ENCODE assay signal across 25 cellular contexts in the genomic region with DNA sequence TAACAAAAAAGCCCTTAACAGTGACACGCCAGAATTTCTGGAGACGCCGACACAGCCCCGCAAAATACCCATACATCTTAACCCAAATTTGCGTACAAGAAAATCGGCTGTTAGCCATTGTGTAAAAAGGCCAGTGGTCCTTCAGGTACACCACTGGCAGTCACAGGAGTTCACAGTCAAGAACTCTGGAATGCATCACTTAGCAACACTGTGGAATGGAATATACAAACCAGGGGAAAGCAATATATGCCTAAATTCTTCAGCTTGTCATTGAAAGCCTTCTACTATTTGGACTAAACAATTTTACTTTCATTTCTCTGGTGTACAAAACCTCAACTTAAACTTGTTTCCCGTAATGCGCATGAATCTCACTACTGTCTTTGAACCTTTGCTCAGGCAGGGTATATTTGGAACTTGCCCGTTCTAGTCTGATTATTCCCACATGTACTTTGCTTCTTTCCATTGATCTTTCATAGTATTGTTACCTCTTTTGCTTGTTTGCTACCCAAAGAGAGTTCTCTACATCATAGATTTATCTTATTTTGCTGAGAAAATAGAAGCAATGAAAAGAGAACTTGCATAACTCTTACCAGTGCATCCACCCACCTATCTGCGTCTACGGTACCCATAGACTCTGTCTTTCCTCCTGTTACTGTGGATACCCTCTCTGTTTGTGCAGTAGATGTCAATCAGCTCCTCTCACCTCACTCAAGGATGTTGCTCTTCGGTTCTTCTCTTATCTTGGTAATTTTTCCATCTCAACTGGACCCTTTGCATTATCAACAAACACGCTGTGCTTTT. TPM values are rescaled to one million over a fixed set of nuclear protein-coding genes. Genes with fewer than 3 reads are reported as not detected.
DNase-seq lines count a peak whose midpoint lies in the region; ATAC-seq and TF ChIP-seq lines count a peak whose summit lies in the region.
"Had no signal": no experiment of that assay in that cellular context is flagged by ENCODE, and none has a peak within 500 bp of the region (broad histone marks: within the 10 kb centered on the region; RNA-seq: fewer than 3 reads in every experiment).

A gene (minus strand): TSS at position 178 of the 801 bp plus-strand sequence. CDS start 60 bp downstream, at position 118.

- peaks cover 0 to 8% (median 0%) of the 10 kb centered on the region in 4 donors for H3K4me1 ChIP-seq in right lobe of liver

- H3K4me1 Mint-ChIP-seq in stimulated activated naive CD8-positive, alpha-beta T cell treated with anti-CD3 and anti-CD28 coated beads, Interleukin-15, Interleukin-2, amounts not matched to agents 100 ng/mL and 50 ng/mL, for 24 hours (ENCODE audit: low read depth), result peaks cover 24% of the 10 kb centered on the region
- H3K4me1 Mint-ChIP-seq in stimulated activated naive CD8-positive, alpha-beta T cell treated with anti-CD3 and anti-CD28 coated beads, Interleukin-15, amount 100 ng/mL, for 72 hours, result peaks cover 17% of the 10 kb centered on the region
- H3K4me1 Mint-ChIP-seq in activated T-helper 1 cell treated with anti-CD3 and anti-CD28 coated beads, Interleukin-12 subunit alpha, Interleukin-12 subunit beta, Interleukin-2, Interleukin-4 antibody, amounts not matched to agents 30 ng/mL and 10 ng/mL and 1 ng/mL, durations not matched to agents 14 hours and 24 hours and 36 hours (ENCODE audit: low read depth), result peaks cover 32% of the 10 kb centered on the region

- no peak for TF ChIP-seq POLR2A in right lobe of liver (IDR thresholded peaks at IDR 0.05)

- 70% methylated on average over 13 of the region's 13 CpGs for WGBS in right lobe of liver (ENCODE audit: insufficient coverage, low coverage, low lambda C conversion rate, missing lambda C conversion rate)

- no peak within 1 kb of the TSS for H3K4me3 ChIP-seq in right lobe of liver
- H3K4me3 ChIP-seq: gastroesophageal sphincter, GM12878, skin epidermis had no signal

- H3K9me3 ChIP-seq in right lobe of liver, result no peaks in the 10 kb centered on the region
- H3K9me3 ChIP-seq: gastroesophageal sphincter had no signal

- no peak for ATAC-seq in stimulated activated naive CD8-positive, alpha-beta T cell treated with anti-CD3 and anti-CD28 coated beads, Interleukin-15, amount 100 ng/mL, for 72 hours
- ATAC-seq in right lobe of liver (peak in 3 of 4 donors; percentile 27 to 49 (median 46)), GM18858 (IDR thresholded peaks at IDR 0.05; ENCODE audit: unreplicated experiment) (no peak)
- ATAC-seq: gastroesophageal sphincter, GM12878 had no signal

- no peaks in the 10 kb centered on the region for H3K27me3 Mint-ChIP-seq in stimulated activated naive CD8-positive, alpha-beta T cell treated with anti-CD3 and anti-CD28 coated beads, Interleukin-15, Interleukin-2, amounts not matched to agents 100 ng/mL and 50 ng/mL, for 24 hours
- no peaks in the 10 kb centered on the region for H3K27me3 Mint-ChIP-seq in stimulated activated naive CD8-positive, alpha-beta T cell treated with anti-CD3 and anti-CD28 coated beads, Interleukin-15, amount 100 ng/mL, for 72 hours
- H3K27me3 Mint-ChIP-seq in activated T-helper 1 cell treated with anti-CD3 and anti-CD28 coated beads, Interleukin-12 subunit alpha, Interleukin-12 subunit beta, Interleukin-2, Interleukin-4 antibody, amounts not matched to agents 30 ng/mL and 10 ng/mL and 1 ng/mL, durations not matched to agents 14 hours and 24 hours and 36 hours (ENCODE audit: insufficient read depth), result no peaks in the 10 kb centered on the region

- no peak for TF ChIP-seq CTCF in right lobe of liver (IDR thresholded peaks at IDR 0.05)

- H3K27me3 ChIP-seq in right lobe of liver, result no peaks in the 10 kb centered on the region
- H3K27me3 ChIP-seq: brain microvascular endothelial cell, gastroesophageal sphincter had no signal

- peaks cover 13% of the 10 kb centered on the region for H3K36me3 Mint-ChIP-seq in stimulated activated naive CD8-positive, alpha-beta T cell treated with anti-CD3 and anti-CD28 coated beads, Interleukin-15, Interleukin-2, amounts not matched to agents 100 ng/mL and 50 ng/mL, for 24 hours (ENCODE audit: low read depth)
- peaks cover 9% of the 10 kb centered on the region for H3K36me3 Mint-ChIP-seq in activated T-helper 1 cell treated with anti-CD3 and anti-CD28 coated beads, Interleukin-12 subunit alpha, Interleukin-12 subunit beta, Interleukin-2, Interleukin-4 antibody, amounts not matched to agents 30 ng/mL and 10 ng/mL and 1 ng/mL, durations not matched to agents 14 hours and 24 hours and 36 hours (ENCODE audit: low read depth)

- H3K9me3 Mint-ChIP-seq in stimulated activated naive CD8-positive, alpha-beta T cell treated with anti-CD3 and anti-CD28 coated beads, Interleukin-15, Interleukin-2, amounts not matched to agents 100 ng/mL and 50 ng/mL, for 24 hours, result no peaks in the 10 kb centered on the region
- no peaks in the 10 kb centered on the region for H3K9me3 Mint-ChIP-seq in stimulated activated naive CD8-positive, alpha-beta T cell treated with anti-CD3 and anti-CD28 coated beads, Interleukin-15, amount 100 ng/mL, for 72 hours
- H3K9me3 Mint-ChIP-seq in activated T-helper 1 cell treated with anti-CD3 and anti-CD28 coated beads, Interleukin-12 subunit alpha, Interleukin-12 subunit beta, Interleukin-2, Interleukin-4 antibody, amounts not matched to agents 30 ng/mL and 10 ng/mL and 1 ng/mL, durations not matched to agents 14 hours and 24 hours and 36 hours, result no peaks in the 10 kb centered on the region
- H3K9me3 Mint-ChIP-seq: HFFc6 had no signal

- DNase-seq in stimulated activated naive CD8-positive, alpha-beta T cell treated with anti-CD3 and anti-CD28 coated beads, Interleukin-15, amount 100 ng/mL, for 72 hours, result no peak
- no peak for DNase-seq in activated T-helper 1 cell treated with anti-CD3 and anti-CD28 coated beads, Interleukin-12 subunit alpha, Interleukin-12 subunit beta, Interleukin-2, Interleukin-4 antibody, amounts not matched to agents 30 ng/mL and 10 ng/mL and 1 ng/mL, durations not matched to agents 14 hours and 24 hours and 36 hours (ENCODE audit: low spot score)
- DNase-seq in right lobe of liver (no peak), iPS-NIHi11 (ENCODE audit: low spot score) (no peak)
- no peak for DNase-seq in activated T-cell treated with anti-CD3 and anti-CD28 coated beads, Interleukin-2, amount 50 U/mL, for 1 hour
- DNase-seq: activated gamma-delta T cell treated with Interleukin-2 at 50 U/mL for 16 hours; AML-193; brain microvascular endothelial cell; dermis blood vessel endothelial cell; GDM1; HFFc6; Kasumi-1; NCI-H1105 treated with DMSO at 0.1 percent for 48 hours; NCI-H2107; NCI-H526 treated with DMSO at 0.1 percent for 48 hours; stimulated activated CD4-positive, alpha-beta T cell treated with anti-CD3 and anti-CD28 coated beads, Interleukin-4, amount 100 ng/mL, for 1 hour; WERI-Rb-1 had no signal

- H3K4me3 Mint-ChIP-seq in stimulated activated naive CD8-positive, alpha-beta T cell treated with anti-CD3 and anti-CD28 coated beads, Interleukin-15, Interleukin-2, amounts not matched to agents 100 ng/mL and 50 ng/mL, for 24 hours, result no peak within 1 kb of the TSS
- no peak within 1 kb of the TSS for H3K4me3 Mint-ChIP-seq in stimulated activated naive CD8-positive, alpha-beta T cell treated with anti-CD3 and anti-CD28 coated beads, Interleukin-15, amount 100 ng/mL, for 72 hours
- no peak within 1 kb of the TSS for H3K4me3 Mint-ChIP-seq in activated T-helper 1 cell treated with anti-CD3 and anti-CD28 coated beads, Interleukin-12 subunit alpha, Interleukin-12 subunit beta, Interleukin-2, Interleukin-4 antibody, amounts not matched to agents 30 ng/mL and 10 ng/mL and 1 ng/mL, durations not matched to agents 14 hours and 24 hours and 36 hours
- H3K4me3 Mint-ChIP-seq: HFFc6 had no signal

- peak within 1 kb of the TSS; percentile 21 for H3K27ac Mint-ChIP-seq in stimulated activated naive CD8-positive, alpha-beta T cell treated with anti-CD3 and anti-CD28 coated beads, Interleukin-15, Interleukin-2, amounts not matched to agents 100 ng/mL and 50 ng/mL, for 24 hours
- H3K27ac Mint-ChIP-seq in stimulated activated naive CD8-positive, alpha-beta T cell treated with anti-CD3 and anti-CD28 coated beads, Interleukin-15, amount 100 ng/mL, for 72 hours, result peak within 1 kb of the TSS in 1 of 2 donors; percentile 28
- H3K27ac Mint-ChIP-seq in activated T-helper 1 cell treated with anti-CD3 and anti-CD28 coated beads, Interleukin-12 subunit alpha, Interleukin-12 subunit beta, Interleukin-2, Interleukin-4 antibody, amounts not matched to agents 30 ng/mL and 10 ng/mL and 1 ng/mL, durations not matched to agents 14 hours and 24 hours and 36 hours, result peak within 1 kb of the TSS; percentile 28
- H3K27ac Mint-ChIP-seq: HFFc6 had no signal

- intact Hi-C loops in activated T-helper 1 cell treated with anti-CD3 and anti-CD28 coated beads, Interleukin-12 subunit alpha, Interleukin-12 subunit beta, Interleukin-2, Interleukin-4 antibody, amounts not matched to agents 30 ng/mL and 10 ng/mL and 1 ng/mL, durations not matched to agents 14 hours and 24 hours and 36 hours (cut with micrococcal nuclease), result no loop called here
- intact Hi-C loops in right lobe of liver (cut with DNase I), result no loop called here

- H3K36me3 ChIP-seq in right lobe of liver, result no peaks in the 10 kb centered on the region
- H3K36me3 ChIP-seq: brain microvascular endothelial cell, gastroesophageal sphincter, WERI-Rb-1 had no signal

- no peak within 1 kb of the TSS for H3K27ac ChIP-seq in right lobe of liver
- H3K27ac ChIP-seq: brain microvascular endothelial cell, gastroesophageal sphincter, parathyroid adenoma, skin epidermis, WERI-Rb-1 had no signal

RNA-seq across cellular contexts. Expression of the gene that starts here (rescaled TPM):
- not detected in 2 replicates for total RNA-seq in activated T-helper 1 cell treated with anti-CD3 and anti-CD28 coated beads, Interleukin-12 subunit alpha, Interleukin-12 subunit beta, Interleukin-2, Interleukin-4 antibody, amounts not matched to agents 30 ng/mL and 10 ng/mL and 1 ng/mL, durations not matched to agents 14 hours and 24 hours and 36 hours
- total RNA-seq in right lobe of liver, result not detected
- total RNA-seq: dermis blood vessel endothelial cell, GM12878, HFFc6, mucosa of gallbladder, subcutaneous adipose tissue had no signal

Comparison
In these comparisons a context has a peak if more than half of its experiments do, and no peak if none do; other contexts are left out.
1. Peak in ATAC-seq in right lobe of liver; RNA of the gene not detected or under 1 TPM.